ENCODE assay signal across 8 cellular contexts in genomic region chr2:237486334-237486818, GRCh38. TPM values are rescaled to one million over a fixed set of nuclear protein-coding genes. Genes with fewer than 3 reads are reported as not detected.
A peak's percentile ranks its signal among the peaks of the same experiment; 100 is the strongest.
DNase-seq lines count a peak whose midpoint lies in the region; ATAC-seq and TF ChIP-seq lines count a peak whose summit lies in the region.

No MANE protein-coding gene starts in this region.

- ATAC-seq in left lung (peak; percentile 3), GM19467 (IDR thresholded peaks at IDR 0.05; ENCODE audit: unreplicated experiment) (no peak)

- intact Hi-C loops in breast epithelium (cut with DNase I; ENCODE audit: low total_unique reads) (no loop called here), left lung (cut with DNase I) (no loop called here), spleen (cut with DNase I; ENCODE audit: low total_unique reads) (no loop called here), head of caudate nucleus (cut with DNase I) (no loop called here)

- H3K9me3 ChIP-seq in breast epithelium (peaks cover 3 to 4% of the 10 kb centered on the region in 2 donors), left lung (peaks cover 0 to 7% of the 10 kb centered on the region in 2 donors), spleen (peaks cover 0 to 16% (median 9%) of the 10 kb centered on the region in 8 donors)

- peak overlapping the region; percentile 46 to 76 (median 63) for H3K4me3 ChIP-seq in breast epithelium
- peak overlapping the region; percentile 37 to 45 for H3K4me3 ChIP-seq in left lung
- H3K4me3 ChIP-seq in spleen, result peak overlapping the region in 4 of 8 donors; percentile 7 to 47 (median 15)

- H3K27ac Mint-ChIP-seq in HFFc6, result no peak overlapping the region

- H3K4me1 Mint-ChIP-seq in HFFc6 (ENCODE audit: low read depth), result peaks cover 70% of the 10 kb centered on the region

- no peaks in the 10 kb centered on the region; the same call in 1 of the 2 replicates for H3K27me3 Mint-ChIP-seq in HFFc6 (ENCODE audit: insufficient read depth)

- peak overlapping the region; percentile 88 for H3K4me3 Mint-ChIP-seq in HFFc6

- peaks cover 18% of the 10 kb centered on the region for H3K9me3 Mint-ChIP-seq in HFFc6

- H3K36me3 ChIP-seq in breast epithelium (no peaks in the 10 kb centered on the region), left lung (no peaks in the 10 kb centered on the region), spleen (no peaks in the 10 kb centered on the region)

- peaks cover 0 to 6% of the 10 kb centered on the region in 2 donors for H3K4me1 ChIP-seq in breast epithelium
- H3K4me1 ChIP-seq in left lung, result peaks cover 10 to 21% of the 10 kb centered on the region in 2 donors
- peaks cover 0 to 17% (median 12%) of the 10 kb centered on the region in 6 donors for H3K4me1 ChIP-seq in spleen

- peaks cover 29% of the 10 kb centered on the region for H3K36me3 Mint-ChIP-seq in HFFc6 (ENCODE audit: low read depth)

- 8 to 11% (median 8%) methylated on average over 27 to 36 of the region's 36 CpGs for WGBS in spleen, 5 donors

- H3K27me3 ChIP-seq in breast epithelium (no peaks in the 10 kb centered on the region), left lung (peaks cover 13 to 61% of the 10 kb centered on the region in 2 donors), spleen (replicated peaks in 1 of 7) (peaks cover 3 to 95% (median 36%) of the 10 kb centered on the region in 7 donors)

- DNase-seq in HFFc6 (no peak), breast epithelium (ENCODE audit: low spot score in 2 of 2) (no peak), left lung (no peak), spleen (peak; percentile 56), amniotic stem cell (lab: John Stamatoyannopoulos, UW) (no peak), NCI-H2171 (lab: John Stamatoyannopoulos, UW) (no peak), head of caudate nucleus (no peak)

- no peak for TF ChIP-seq CTCF in HFFc6 (IDR thresholded peaks at IDR 0.05)
- no peak for TF ChIP-seq CTCF in breast epithelium (IDR thresholded peaks at IDR 0.05)
- no peak for TF ChIP-seq CTCF in left lung (IDR thresholded peaks at IDR 0.05)
- no peak for TF ChIP-seq CTCF in spleen (IDR thresholded peaks at IDR 0.05 in 8 of 11, conservative IDR thresholded peaks at IDR 0.05 in 3 of 11)

- H3K27ac ChIP-seq in breast epithelium (peak overlapping the region; percentile 91 to 95), left lung (peak overlapping the region; percentile 78 to 93), spleen (no peak overlapping the region)

- TF ChIP-seq POLR2A in breast epithelium (IDR thresholded peaks at IDR 0.05), result no peak
- no peak for TF ChIP-seq POLR2A in spleen (IDR thresholded peaks at IDR 0.05)

RNA-seq across cellular contexts. Expression of gene MLPH, which starts 0.7 kb away (rescaled TPM):
- total RNA-seq in HFFc6 (2021; fragmentation: NEBNext Ultra II Directional; extraction: Animal tissue kit (Norgen Biotek cat#: 25700)), result 10 to 100 TPM; 32.0 to 44.1 (median 41.0) TPM
- total RNA-seq in breast epithelium (100 to 1,000 TPM in 2 of 3 donors, 10 to 100 TPM in 1; 15.5 to 242 (median 223) TPM), left lung (100 to 1,000 TPM; 244 to 296 TPM), spleen (1 to 10 TPM in 1 of 7 donors, under 1 TPM in 3, not detected in 3; 0.29 to 1.4 (median 0.52) TPM)
- polyA plus RNA-seq in spleen, result 1 to 10 TPM in 1 of 3 donors, under 1 TPM in 2; 0.09 to 1.4 (median 0.26) TPM

Comparison
In these comparisons a context has a peak if more than half of its experiments do, and no peak if none do; other contexts are left out.
1. H3K27ac ChIP-seq: peak in breast epithelium (2 of 2) and left lung (2 of 2); none in spleen (0 of 8).
2. RNA of gene MLPH, which starts 0.7 kb away (total RNA-seq): 244 to 296 TPM in left lung, 15.5 to 242 TPM in breast epithelium and 32.0 to 44.1 TPM in HFFc6; 0.29 to 1.4 TPM in spleen; every median in the first group is over 4 times any median in the second.